In genomic region chr1:160951443-160952128, GRCh38 we compare ENCODE assay signal across 9 cellular contexts. TPM values are rescaled to one million over a fixed set of nuclear protein-coding genes. Genes with fewer than 3 reads are reported as not detected.
DNase-seq lines count a peak whose midpoint lies in the region; ATAC-seq and TF ChIP-seq lines count a peak whose summit lies in the region.
"Had no signal": no experiment of that assay in that cellular context is flagged by ENCODE, and none has a peak within 500 bp of the region (broad histone marks: within the 10 kb centered on the region; RNA-seq: fewer than 3 reads in every experiment).

No MANE protein-coding gene starts in this region.

- H4K20me1 ChIP-seq in KMS-11 (ENCODE audit: insufficient read depth): no peaks in the 10 kb centered on the region

- no peak overlapping the region for H3K9ac ChIP-seq in KMS-11

- H3K27me3 ChIP-seq in KMS-11 (ENCODE audit: insufficient read depth, low read depth) (no peaks in the 10 kb centered on the region), ascending aorta (no peaks in the 10 kb centered on the region)

- H3K27ac ChIP-seq in KMS-11 (peak overlapping the region; percentile 3; the same call in 1 of the 2 replicates), ascending aorta (no peak overlapping the region)

- peak overlapping the region; percentile 6; the same call in 1 of the 2 replicates for H3K4me2 ChIP-seq in KMS-11

- H3K4me3 ChIP-seq in KMS-11 (IDR thresholded peaks at IDR 0.05; ENCODE audit: insufficient read depth, low read depth, low read length) (no peak overlapping the region), ascending aorta (no peak overlapping the region)

- H2AFZ ChIP-seq in KMS-11 (ENCODE audit: low read depth): peak overlapping the region; percentile 19; the same call in 1 of the 2 replicates

- intact Hi-C loops in ascending aorta (cut with DNase I): loop anchor here (5.0 kb wide), 1 partner anchor 114 kb away; no protein-coding TSS in a partner anchor

- TF ChIP-seq CTCF in KMS-11 (conservative IDR thresholded peaks at IDR 0.05; ENCODE audit: low read depth, low read length): peak; percentile 100
- TF ChIP-seq CTCF in ascending aorta (IDR thresholded peaks at IDR 0.05): peak; percentile 28 to 53 (median 29)

- ATAC-seq in HG03045 (IDR thresholded peaks at IDR 0.05; ENCODE audit: unreplicated experiment): no peak

- no peaks in the 10 kb centered on the region for H3K36me3 ChIP-seq in KMS-11 (ENCODE audit: insufficient read depth)
- H3K36me3 ChIP-seq in ascending aorta: no peaks in the 10 kb centered on the region

- H3K9me3 ChIP-seq in ascending aorta: no peaks in the 10 kb centered on the region

- peak; percentile 7 for DNase-seq in NCI-H1092 treated with DMSO at 0.1 percent for 48 hours (lab: John Stamatoyannopoulos, UW)
- no peak for DNase-seq in NCI-H1092 (lab: John Stamatoyannopoulos, UW)
- peak; percentile 17 for DNase-seq in T-helper 22 cell (ENCODE audit: low read depth)
- DNase-seq in ascending aorta (ENCODE audit: low spot score in 2 of 2): no peak
- peak in 30 of 51 donors; percentile 1 to 66 (median 16) for DNase-seq in hypothalamus (lab: John Stamatoyannopoulos, UW)
- DNase-seq in stimulated activated CD4-positive, alpha-beta T cell treated with anti-CD3 and anti-CD28 coated beads, Interleukin-12 subunit alpha, Interleukin-12 subunit beta, amount 100 ng/mL, for 4 hours: peak; percentile 67

- H3K4me1 ChIP-seq in KMS-11 (ENCODE audit: low read depth, poor library complexity, severe bottlenecking) (peaks cover 29% of the 10 kb centered on the region), ascending aorta (no peaks in the 10 kb centered on the region)

- H3K79me2 ChIP-seq in KMS-11 (ENCODE audit: insufficient read depth, low read depth): no peaks in the 10 kb centered on the region

RNA-seq across cellular contexts. Expression of gene ITLN2, which starts 3.0 kb away (rescaled TPM):
- not detected for total RNA-seq in ascending aorta
- total RNA-seq: mononuclear cell had no signal

Comparison
In these comparisons a context has a peak if more than half of its experiments do, and no peak if none do; other contexts are left out.
1. DNase-seq: peak in NCI-H1092 treated with DMSO at 0.1 percent for 48 hours (single experiment), T-helper 22 cell (single experiment), hypothalamus (30 of 51) and stimulated activated CD4-positive, alpha-beta T cell treated with anti-CD3 and anti-CD28 coated beads, Interleukin-12 subunit alpha, Interleukin-12 subunit beta, amount 100 ng/mL, for 4 hours (single experiment); none in NCI-H1092 (single experiment) and ascending aorta (0 of 2).